In genomic region chrX:45806410-45807121, GRCh38 we compare ENCODE assay signal across 8 cellular contexts.
A peak's percentile ranks its signal among the peaks of the same experiment; 100 is the strongest.
DNase-seq lines count a peak whose midpoint lies in the region; ATAC-seq and TF ChIP-seq lines count a peak whose summit lies in the region.

No MANE protein-coding gene starts in this region.

- H3K9me3 ChIP-seq in skeletal muscle tissue (ENCODE audit: control insufficient read depth in 3 of 3, low read length in 3 of 3) (no peaks in the 10 kb centered on the region), MM.1S (replicated peaks; ENCODE audit: insufficient read depth, low read length) (no peaks in the 10 kb centered on the region)

- TF ChIP-seq CTCF in fibroblast of mammary gland (conservative IDR thresholded peaks at IDR 0.05; ENCODE audit: control insufficient read depth, insufficient read depth, low read depth, low read length) (no peak), MM.1S (IDR thresholded peaks at IDR 0.05; ENCODE audit: low read length) (no peak)

- H2AFZ ChIP-seq in MM.1S (ENCODE audit: low read length): no peak overlapping the region

- H3K4me1 ChIP-seq in skeletal muscle tissue (ENCODE audit: control insufficient read depth in 3 of 3, insufficient read depth in 3 of 3, low read length in 3 of 3) (no peaks in the 10 kb centered on the region), MM.1S (ENCODE audit: low read length) (no peaks in the 10 kb centered on the region)

- H3K27ac ChIP-seq in skeletal muscle tissue (ENCODE audit: low read depth, low read length) (peak overlapping the region; percentile 7), MM.1S (ENCODE audit: low read length) (no peak overlapping the region)

- H4K20me1 ChIP-seq in MM.1S (ENCODE audit: insufficient read depth, low read length): no peaks in the 10 kb centered on the region

- ATAC-seq in HG03066 (IDR thresholded peaks at IDR 0.05; ENCODE audit: low read depth, unreplicated experiment): peak; percentile 51

- H3K9ac ChIP-seq in skeletal muscle tissue (ENCODE audit: low read depth in 1 of 3, low read length in 3 of 3) (peak overlapping the region in 1 of 3 donors; percentile 65), MM.1S (ENCODE audit: low read length) (no peak overlapping the region)

- no peaks in the 10 kb centered on the region for H3K36me3 ChIP-seq in skeletal muscle tissue (ENCODE audit: control insufficient read depth in 3 of 3, insufficient read depth in 3 of 3, low read length in 3 of 3)
- H3K36me3 ChIP-seq in MM.1S (replicated peaks; ENCODE audit: insufficient read depth, low read length): no peaks in the 10 kb centered on the region

- peak; percentile 14 for DNase-seq in activated CD4-positive, CD25-positive, alpha-beta regulatory T cell treated with anti-CD3 and anti-CD28 coated beads, Interleukin-2, amount 50 U/mL, for 16 hours (ENCODE audit: low read depth, low spot score)
- no peak for DNase-seq in activated CD4-positive, CD25-positive, alpha-beta regulatory T cell treated with anti-CD3 and anti-CD28 coated beads, Interleukin-2, amount 50 U/mL, for 72 hours
- DNase-seq in activated CD4-positive, alpha-beta T cell treated with anti-CD3 and anti-CD28 coated beads for 48 hours: peak; percentile 53
- peak; percentile 97 for DNase-seq in fibroblast of mammary gland (ENCODE audit: low read depth)
- no peak for DNase-seq in NOMO-1 treated with DMSO at 0.1 percent for 48 hours (lab: John Stamatoyannopoulos, UW; ENCODE audit: unreplicated experiment)
- DNase-seq in MM.1S: no peak

- H3K4me3 ChIP-seq in fibroblast of mammary gland (ENCODE audit: control insufficient read depth, low read depth, low read length): peak overlapping the region; percentile 21
- peak overlapping the region in 2 of 3 donors; percentile 47 to 51 for H3K4me3 ChIP-seq in skeletal muscle tissue (ENCODE audit: low read length in 3 of 3)
- no peak overlapping the region for H3K4me3 ChIP-seq in MM.1S (ENCODE audit: low read length)

- H3F3A ChIP-seq in MM.1S (ENCODE audit: insufficient read depth, low read length): no peaks in the 10 kb centered on the region

- H3K4me2 ChIP-seq in MM.1S (ENCODE audit: low read depth, low read length): no peak overlapping the region

- H3K27me3 ChIP-seq in skeletal muscle tissue (ENCODE audit: control insufficient read depth in 3 of 3, insufficient read depth in 3 of 3, low read length in 3 of 3) (peaks cover 0 to 17% (median 0%) of the 10 kb centered on the region in 3 donors), MM.1S (replicated peaks; ENCODE audit: insufficient read depth, low read length) (no peaks in the 10 kb centered on the region)

- 0 out of 2 replicates have a peak, but pooled peaks cover 4% of the 10 kb centered on the region for H3K79me2 ChIP-seq in MM.1S (ENCODE audit: low read length)

- H3K9me2 ChIP-seq in MM.1S (replicated peaks; ENCODE audit: insufficient read depth, low read length): no peaks in the 10 kb centered on the region

Comparison
In these comparisons a context has a peak if more than half of its experiments do, and no peak if none do; other contexts are left out.
1. DNase-seq: peak in activated CD4-positive, CD25-positive, alpha-beta regulatory T cell treated with anti-CD3 and anti-CD28 coated beads, Interleukin-2, amount 50 U/mL, for 16 hours (single experiment), activated CD4-positive, alpha-beta T cell treated with anti-CD3 and anti-CD28 coated beads for 48 hours (single experiment) and fibroblast of mammary gland (single experiment); none in activated CD4-positive, CD25-positive, alpha-beta regulatory T cell treated with anti-CD3 and anti-CD28 coated beads, Interleukin-2, amount 50 U/mL, for 72 hours (single experiment), NOMO-1 treated with DMSO at 0.1 percent for 48 hours (single experiment) and MM.1S (single experiment).